In the genomic region with DNA sequence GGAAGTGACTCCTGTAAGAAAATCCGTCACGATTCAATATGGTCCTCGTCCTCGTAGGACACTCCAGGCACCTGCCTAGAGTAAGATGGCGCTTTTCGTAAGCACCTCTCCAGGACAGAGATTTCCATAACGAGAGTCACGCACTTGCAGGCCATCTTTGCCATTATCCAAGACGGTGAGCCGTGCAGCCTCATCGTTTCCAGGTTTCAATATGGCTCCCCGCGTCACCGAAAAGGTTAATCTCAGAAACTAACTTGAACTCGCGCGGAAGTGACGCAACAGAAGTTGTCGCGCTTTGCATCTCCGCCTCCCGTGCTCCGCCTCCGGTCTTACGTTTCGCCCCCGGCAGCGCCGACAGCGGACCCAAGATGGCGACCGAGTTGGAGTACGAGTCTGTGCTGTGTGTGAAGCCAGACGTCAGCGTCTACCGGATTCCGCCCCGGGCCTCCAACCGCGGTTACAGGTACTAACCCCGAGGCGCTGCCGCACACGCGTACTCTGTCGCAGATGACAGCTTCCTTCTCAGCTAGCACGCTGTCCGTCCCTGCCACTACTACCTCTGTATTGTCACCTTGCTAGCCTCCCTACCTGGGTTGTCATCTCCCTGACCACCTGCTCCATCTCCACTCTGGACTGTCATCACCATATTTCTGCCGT, we compare ENCODE assay signal across 1 cellular context.
TF ChIP-seq lines count a peak whose summit lies in the region.

TSS of gene NECAP1 (plus strand) at position 354 of the 657 bp plus-strand sequence. CDS start at position 369, 15 bp downstream.

TF ChIP-seq in HepG2, 621 proteins besides CTCF, POLR2A, EP300 and RAD21 (continued from another document and continues in another):
- TF ChIP-seq ZBTB3 (CRISPR knock-in tag; IDR thresholded peaks at IDR 0.05; ENCODE audit: borderline replicate concordance, low read depth), result no peak
- TF ChIP-seq ZNF362 (CRISPR knock-in tag; IDR thresholded peaks at IDR 0.05; ENCODE audit: borderline replicate concordance), result peak; percentile 38; the same call in 1 of the 2 replicates
- TF ChIP-seq PCBP2 (optimal IDR thresholded peaks at IDR 0.05; ENCODE audit: low read depth, low read length, poor library complexity, severe bottlenecking), result no peak
- no peak for TF ChIP-seq NFYB (CRISPR knock-in tag; IDR thresholded peaks at IDR 0.05)
- TF ChIP-seq MAFK (conservative IDR thresholded peaks at IDR 0.05 in 1 of 2, IDR thresholded peaks at IDR 0.05 in 1 of 2; ENCODE audit: low read length in 2 of 2), result no peak
- TF ChIP-seq ZNF34 (CRISPR knock-in tag; IDR thresholded peaks at IDR 0.05; ENCODE audit: borderline replicate concordance), result no peak
- no peak for TF ChIP-seq FOXJ3 (CRISPR knock-in tag; IDR thresholded peaks at IDR 0.05; ENCODE audit: borderline replicate concordance)
- TF ChIP-seq ZNF550 (CRISPR knock-in tag; IDR thresholded peaks at IDR 0.05; ENCODE audit: borderline replicate concordance), result no peak
- 0 out of 2 replicates have a peak, but pooled peaks have one; percentile 47 for TF ChIP-seq ZNF12 (CRISPR knock-in tag; IDR thresholded peaks at IDR 0.05)
- TF ChIP-seq ZSCAN30 (CRISPR knock-in tag; IDR thresholded peaks at IDR 0.05), result 0 out of 2 replicates have a peak, but pooled peaks have one; percentile 40
- TF ChIP-seq AFF4 (CRISPR knock-in tag; IDR thresholded peaks at IDR 0.05), result no peak
- TF ChIP-seq, protein P1, sequence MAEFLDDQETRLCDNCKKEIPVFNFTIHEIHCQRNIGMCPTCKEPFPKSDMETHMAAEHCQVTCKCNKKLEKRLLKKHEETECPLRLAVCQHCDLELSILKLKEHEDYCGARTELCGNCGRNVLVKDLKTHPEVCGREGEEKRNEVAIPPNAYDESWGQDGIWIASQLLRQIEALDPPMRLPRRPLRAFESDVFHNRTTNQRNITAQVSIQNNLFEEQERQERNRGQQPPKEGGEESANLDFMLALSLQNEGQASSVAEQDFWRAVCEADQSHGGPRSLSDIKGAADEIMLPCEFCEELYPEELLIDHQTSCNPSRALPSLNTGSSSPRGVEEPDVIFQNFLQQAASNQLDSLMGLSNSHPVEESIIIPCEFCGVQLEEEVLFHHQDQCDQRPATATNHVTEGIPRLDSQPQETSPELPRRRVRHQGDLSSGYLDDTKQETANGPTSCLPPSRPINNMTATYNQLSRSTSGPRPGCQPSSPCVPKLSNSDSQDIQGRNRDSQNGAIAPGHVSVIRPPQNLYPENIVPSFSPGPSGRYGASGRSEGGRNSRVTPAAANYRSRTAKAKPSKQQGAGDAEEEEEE (CRISPR knock-in tag; IDR thresholded peaks at IDR 0.05; ENCODE audit: borderline replicate concordance), result no peak
- TF ChIP-seq MXD4 (CRISPR knock-in tag; IDR thresholded peaks at IDR 0.05), result peak; percentile 23; the same call in 1 of the 2 replicates
- TF ChIP-seq, protein P2, sequence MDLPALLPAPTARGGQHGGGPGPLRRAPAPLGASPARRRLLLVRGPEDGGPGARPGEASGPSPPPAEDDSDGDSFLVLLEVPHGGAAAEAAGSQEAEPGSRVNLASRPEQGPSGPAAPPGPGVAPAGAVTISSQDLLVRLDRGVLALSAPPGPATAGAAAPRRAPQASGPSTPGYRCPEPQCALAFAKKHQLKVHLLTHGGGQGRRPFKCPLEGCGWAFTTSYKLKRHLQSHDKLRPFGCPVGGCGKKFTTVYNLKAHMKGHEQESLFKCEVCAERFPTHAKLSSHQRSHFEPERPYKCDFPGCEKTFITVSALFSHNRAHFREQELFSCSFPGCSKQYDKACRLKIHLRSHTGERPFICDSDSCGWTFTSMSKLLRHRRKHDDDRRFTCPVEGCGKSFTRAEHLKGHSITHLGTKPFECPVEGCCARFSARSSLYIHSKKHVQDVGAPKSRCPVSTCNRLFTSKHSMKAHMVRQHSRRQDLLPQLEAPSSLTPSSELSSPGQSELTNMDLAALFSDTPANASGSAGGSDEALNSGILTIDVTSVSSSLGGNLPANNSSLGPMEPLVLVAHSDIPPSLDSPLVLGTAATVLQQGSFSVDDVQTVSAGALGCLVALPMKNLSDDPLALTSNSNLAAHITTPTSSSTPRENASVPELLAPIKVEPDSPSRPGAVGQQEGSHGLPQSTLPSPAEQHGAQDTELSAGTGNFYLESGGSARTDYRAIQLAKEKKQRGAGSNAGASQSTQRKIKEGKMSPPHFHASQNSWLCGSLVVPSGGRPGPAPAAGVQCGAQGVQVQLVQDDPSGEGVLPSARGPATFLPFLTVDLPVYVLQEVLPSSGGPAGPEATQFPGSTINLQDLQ (CRISPR knock-in tag; IDR thresholded peaks at IDR 0.05), result no peak
- peak; percentile 68; the same call in 1 of the 2 replicates for TF ChIP-seq MYC (CRISPR knock-in tag; IDR thresholded peaks at IDR 0.05; ENCODE audit: borderline replicate concordance)
- TF ChIP-seq NFAT5 (CRISPR knock-in tag; IDR thresholded peaks at IDR 0.05), result no peak
- TF ChIP-seq SRSF1 (optimal IDR thresholded peaks at IDR 0.05; ENCODE audit: low read depth, low read length), result peak; percentile 67
- no peak for TF ChIP-seq RCOR2 (CRISPR knock-in tag; IDR thresholded peaks at IDR 0.05)
- 0 out of 2 replicates have a peak, but pooled peaks have one; percentile 1 for TF ChIP-seq MAFF (IDR thresholded peaks at IDR 0.05; ENCODE audit: low read depth, low read length)
- no peak for TF ChIP-seq ATRX (CRISPR knock-in tag; IDR thresholded peaks at IDR 0.05; ENCODE audit: borderline replicate concordance)
- 0 out of 2 replicates have a peak, but pooled peaks have one; percentile 22 for TF ChIP-seq ESRRA (CRISPR knock-in tag; IDR thresholded peaks at IDR 0.05; ENCODE audit: low read depth)
- no peak for TF ChIP-seq ZNF468 (CRISPR knock-in tag; IDR thresholded peaks at IDR 0.05)
- TF ChIP-seq, protein P3, sequence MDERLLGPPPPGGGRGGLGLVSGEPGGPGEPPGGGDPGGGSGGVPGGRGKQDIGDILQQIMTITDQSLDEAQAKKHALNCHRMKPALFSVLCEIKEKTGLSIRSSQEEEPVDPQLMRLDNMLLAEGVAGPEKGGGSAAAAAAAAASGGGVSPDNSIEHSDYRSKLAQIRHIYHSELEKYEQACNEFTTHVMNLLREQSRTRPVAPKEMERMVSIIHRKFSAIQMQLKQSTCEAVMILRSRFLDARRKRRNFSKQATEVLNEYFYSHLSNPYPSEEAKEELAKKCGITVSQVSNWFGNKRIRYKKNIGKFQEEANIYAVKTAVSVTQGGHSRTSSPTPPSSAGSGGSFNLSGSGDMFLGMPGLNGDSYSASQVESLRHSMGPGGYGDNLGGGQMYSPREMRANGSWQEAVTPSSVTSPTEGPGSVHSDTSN (CRISPR knock-in tag; IDR thresholded peaks at IDR 0.05), result no peak
- no peak for TF ChIP-seq ZNF703 (CRISPR knock-in tag; IDR thresholded peaks at IDR 0.05; ENCODE audit: borderline replicate concordance)
- TF ChIP-seq FOXC1 (CRISPR knock-in tag; IDR thresholded peaks at IDR 0.05; ENCODE audit: borderline replicate concordance), result peak; percentile 58
- TF ChIP-seq ZNF7 (CRISPR knock-in tag; IDR thresholded peaks at IDR 0.05), result no peak
- no peak for TF ChIP-seq JARID2 (CRISPR knock-in tag; IDR thresholded peaks at IDR 0.05; ENCODE audit: insufficient replicate concordance)
- no peak for TF ChIP-seq ZNF878 (CRISPR knock-in tag; IDR thresholded peaks at IDR 0.05)
- TF ChIP-seq MED8 (CRISPR knock-in tag; IDR thresholded peaks at IDR 0.05; ENCODE audit: insufficient replicate concordance), result no peak
- TF ChIP-seq ZNF792 (CRISPR knock-in tag; IDR thresholded peaks at IDR 0.05), result peak; percentile 55; the same call in 1 of the 2 replicates
- no peak for TF ChIP-seq RORA (CRISPR knock-in tag; IDR thresholded peaks at IDR 0.05)
- TF ChIP-seq ZBTB43 (CRISPR knock-in tag; conservative IDR thresholded peaks at IDR 0.05), result no peak
- TF ChIP-seq ZFP36L2 (CRISPR knock-in tag; IDR thresholded peaks at IDR 0.05), result no peak
- 0 out of 2 replicates have a peak, but pooled peaks have one; percentile 46 for TF ChIP-seq CCDC6 (CRISPR knock-in tag; IDR thresholded peaks at IDR 0.05)
- no peak for TF ChIP-seq ZFYVE20 (CRISPR knock-in tag; IDR thresholded peaks at IDR 0.05; ENCODE audit: borderline replicate concordance, low read depth)
- no peak for TF ChIP-seq ZNF24 (IDR thresholded peaks at IDR 0.05)
- TF ChIP-seq MBNL3 (CRISPR knock-in tag; conservative IDR thresholded peaks at IDR 0.05), result no peak
- TF ChIP-seq HNRNPL (IDR thresholded peaks at IDR 0.05; ENCODE audit: low read depth, low read length), result no peak
- TF ChIP-seq, protein P4, sequence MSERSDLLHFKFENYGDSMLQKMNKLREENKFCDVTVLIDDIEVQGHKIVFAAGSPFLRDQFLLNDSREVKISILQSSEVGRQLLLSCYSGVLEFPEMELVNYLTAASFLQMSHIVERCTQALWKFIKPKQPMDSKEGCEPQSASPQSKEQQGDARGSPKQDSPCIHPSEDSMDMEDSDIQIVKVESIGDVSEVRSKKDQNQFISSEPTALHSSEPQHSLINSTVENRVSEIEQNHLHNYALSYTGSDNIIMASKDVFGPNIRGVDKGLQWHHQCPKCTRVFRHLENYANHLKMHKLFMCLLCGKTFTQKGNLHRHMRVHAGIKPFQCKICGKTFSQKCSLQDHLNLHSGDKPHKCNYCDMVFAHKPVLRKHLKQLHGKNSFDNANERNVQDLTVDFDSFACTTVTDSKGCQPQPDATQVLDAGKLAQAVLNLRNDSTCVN (CRISPR knock-in tag; IDR thresholded peaks at IDR 0.05; ENCODE audit: borderline replicate concordance), result peak; percentile 73; the same call in 1 of the 2 replicates
- peak; percentile 52; the same call in 1 of the 2 replicates for TF ChIP-seq HCFC1 (IDR thresholded peaks at IDR 0.05; ENCODE audit: low read depth, low read length)
- no peak for TF ChIP-seq SIN3A (IDR thresholded peaks at IDR 0.05; ENCODE audit: borderline replicate concordance, low read depth, low read length)
